Comparison of ENCODE assay signal across 3 cellular contexts in the genomic region with DNA sequence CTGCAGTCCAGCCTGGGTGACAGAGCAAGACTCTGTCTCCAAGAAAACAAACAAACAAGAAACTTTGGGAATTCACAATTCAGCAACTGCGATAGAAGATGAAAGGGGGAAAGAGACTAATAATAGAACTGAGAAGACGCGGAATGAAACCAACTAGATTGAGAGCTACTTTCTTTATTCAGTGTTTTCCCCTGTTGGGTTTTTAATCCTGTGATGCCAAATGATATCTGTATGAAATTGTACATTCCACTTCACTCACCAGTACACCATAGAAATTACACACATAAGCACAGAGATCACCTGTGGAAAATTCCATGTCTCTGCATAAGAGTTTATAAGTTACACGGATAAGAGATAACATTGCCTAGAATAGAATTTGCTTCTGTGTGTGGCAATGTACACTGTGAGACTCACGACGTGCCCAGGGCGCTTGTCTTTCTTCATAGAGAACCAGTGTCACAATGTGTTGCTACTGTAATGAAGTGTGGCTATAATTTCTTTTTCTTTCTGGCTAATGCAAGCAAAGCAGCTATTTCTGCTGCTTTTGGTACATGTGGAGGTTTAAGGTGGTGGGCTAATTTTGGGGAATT.
"Had no signal": no experiment of that assay in that cellular context is flagged by ENCODE, and none has a peak within 500 bp of the region (broad histone marks: within the 10 kb centered on the region; RNA-seq: fewer than 3 reads in every experiment).

No MANE protein-coding gene starts in this region.

- H3K4me3 ChIP-seq: GM12878 had no signal

- ATAC-seq: GM12878 had no signal

- DNase-seq: GDM1, GF-D8 had no signal
